Comparison of ENCODE assay signal across 8 cellular contexts in the genomic region with DNA sequence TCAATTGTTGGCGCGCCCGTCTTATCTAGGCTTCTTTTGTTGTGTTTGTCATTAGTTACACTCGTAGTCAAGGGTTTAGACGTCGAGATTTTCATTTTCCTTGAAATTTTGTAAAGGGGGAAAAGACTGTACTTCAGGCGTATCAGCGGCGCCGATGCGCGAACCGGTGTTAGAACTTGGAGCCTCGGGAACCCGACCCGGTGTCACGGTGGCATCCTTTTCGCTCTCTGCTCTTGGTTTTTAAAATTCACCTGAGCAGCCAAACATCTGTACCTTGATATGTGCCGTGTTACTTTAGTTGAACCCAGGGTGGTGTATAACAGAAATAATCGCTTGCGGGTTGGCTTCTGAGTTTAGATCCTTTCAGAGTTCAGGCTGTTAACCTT. TPM values are rescaled to one million over a fixed set of nuclear protein-coding genes. Genes with fewer than 3 reads are reported as not detected.
DNase-seq lines count a peak whose midpoint lies in the region; ATAC-seq and TF ChIP-seq lines count a peak whose summit lies in the region.

No MANE protein-coding gene starts in this region.

- H3K4me3 Mint-ChIP-seq in CD4-positive, alpha-beta memory T cell: peak overlapping the region; percentile 89 to 97 (median 94)
- peak overlapping the region; percentile 93 for H3K4me3 Mint-ChIP-seq in dendritic cell treated with granulocyte-macrophage colony-stimulating factor and Interleukin-4, amounts not matched to agents 40 ng/mL and 50 ng/mL, for 4 days
- peak overlapping the region; percentile 92 for H3K4me3 Mint-ChIP-seq in neural crest cell

- ATAC-seq in HG02870 (IDR thresholded peaks at IDR 0.05; ENCODE audit: unreplicated experiment) (no peak), HG03460 (IDR thresholded peaks at IDR 0.05; ENCODE audit: unreplicated experiment) (no peak)

- H3K27me3 ChIP-seq in CD4-positive, alpha-beta memory T cell (ENCODE audit: insufficient read depth, low read length): no peaks in the 10 kb centered on the region

- POLR2A ChIA-PET in CD4-positive, alpha-beta memory T cell (lab: Charles Lee; ENCODE audit: partially characterized antibody): interaction anchor here (0.6 to 2.9 kb wide), 10 partner anchors 8 to 325 kb away, joined by 3 to 12 read pairs (median 5); a partner anchor contains a TSS

- H3K4me1 Mint-ChIP-seq in CD4-positive, alpha-beta memory T cell: peaks cover 30 to 72% (median 51%) of the 10 kb centered on the region in 4 donors
- peaks cover 41% of the 10 kb centered on the region for H3K4me1 Mint-ChIP-seq in dendritic cell treated with granulocyte-macrophage colony-stimulating factor and Interleukin-4, amounts not matched to agents 40 ng/mL and 50 ng/mL, for 4 days (ENCODE audit: low read depth)
- H3K4me1 Mint-ChIP-seq in neural crest cell: peaks cover 33% of the 10 kb centered on the region

- TF ChIP-seq CTCF in neural crest cell (conservative IDR thresholded peaks at IDR 0.05): no peak

- H3K36me3 Mint-ChIP-seq in CD4-positive, alpha-beta memory T cell: peaks cover 27 to 38% of the 10 kb centered on the region in 2 donors
- H3K36me3 Mint-ChIP-seq in dendritic cell treated with granulocyte-macrophage colony-stimulating factor and Interleukin-4, amounts not matched to agents 40 ng/mL and 50 ng/mL, for 4 days (ENCODE audit: low read depth): peaks cover 37% of the 10 kb centered on the region
- H3K36me3 Mint-ChIP-seq in neural crest cell (ENCODE audit: low read depth): peaks cover 7% of the 10 kb centered on the region

- peak overlapping the region; percentile 83 to 85 for H3K4me3 ChIP-seq in CD4-positive, alpha-beta memory T cell (ENCODE audit: low read length in 2 of 2)

- H3K36me3 ChIP-seq in CD4-positive, alpha-beta memory T cell (ENCODE audit: insufficient read depth, low read length): peaks cover 12% of the 10 kb centered on the region

- peak overlapping the region; percentile 82 for H3K27ac ChIP-seq in CD4-positive, alpha-beta memory T cell (ENCODE audit: low read depth, low read length)

- H3K27me3 Mint-ChIP-seq in CD4-positive, alpha-beta memory T cell: no peaks in the 10 kb centered on the region
- H3K27me3 Mint-ChIP-seq in dendritic cell treated with granulocyte-macrophage colony-stimulating factor and Interleukin-4, amounts not matched to agents 40 ng/mL and 50 ng/mL, for 4 days: no peaks in the 10 kb centered on the region
- H3K27me3 Mint-ChIP-seq in neural crest cell (ENCODE audit: low read depth): peaks cover 5% of the 10 kb centered on the region

- peak overlapping the region; percentile 89 to 98 (median 94) for H3K27ac Mint-ChIP-seq in CD4-positive, alpha-beta memory T cell
- H3K27ac Mint-ChIP-seq in dendritic cell treated with granulocyte-macrophage colony-stimulating factor and Interleukin-4, amounts not matched to agents 40 ng/mL and 50 ng/mL, for 4 days: peak overlapping the region; percentile 97
- no peak overlapping the region for H3K27ac Mint-ChIP-seq in neural crest cell (ENCODE audit: unreplicated experiment)

- H3K9me3 ChIP-seq in CD4-positive, alpha-beta memory T cell (ENCODE audit: control insufficient read depth in 1 of 2, low read length in 2 of 2): no peaks in the 10 kb centered on the region

- H3K9me3 Mint-ChIP-seq in CD4-positive, alpha-beta memory T cell: no peaks in the 10 kb centered on the region
- H3K9me3 Mint-ChIP-seq in dendritic cell treated with granulocyte-macrophage colony-stimulating factor and Interleukin-4, amounts not matched to agents 40 ng/mL and 50 ng/mL, for 4 days: no peaks in the 10 kb centered on the region
- H3K9me3 Mint-ChIP-seq in neural crest cell: no peaks in the 10 kb centered on the region

- H3K4me1 ChIP-seq in CD4-positive, alpha-beta memory T cell (ENCODE audit: insufficient read depth, low read length): peaks cover 44% of the 10 kb centered on the region

- CTCF ChIA-PET in CD4-positive, alpha-beta memory T cell (lab: Charles Lee; ENCODE audit: partially characterized antibody): interaction anchor here (1.5 to 3.6 kb wide), 2 partner anchors 12 to 85 kb away, joined by 4 to 27 read pairs; no protein-coding TSS in a partner anchor

- DNase-seq in CD4-positive, alpha-beta memory T cell: peak in 4 of 5 donors; percentile 20 to 37 (median 28)
- DNase-seq in NCI-H69 (lab: John Stamatoyannopoulos, UW): peak; percentile 55
- no peak for DNase-seq in neural crest cell (ENCODE audit: low read depth, low spot score)
- no peak for DNase-seq in NCI-H2227 (lab: John Stamatoyannopoulos, UW; ENCODE audit: unreplicated experiment)
- DNase-seq in activated CD8-positive, alpha-beta memory T cell treated with anti-CD3 and anti-CD28 coated beads, Interleukin-2, amount 50 U/mL, for 48 hours: no peak

- intact Hi-C loops in CD4-positive, alpha-beta memory T cell (cut with micrococcal nuclease): loop anchor here (1.0 to 5.0 kb wide), 7 partner anchors 12 to 572 kb away; a partner anchor contains a TSS
- intact Hi-C loops in dendritic cell treated with granulocyte-macrophage colony-stimulating factor and Interleukin-4, amounts not matched to agents 40 ng/mL and 50 ng/mL, for 4 days (cut with micrococcal nuclease): loop anchor here (1.0 to 2.0 kb wide), 2 partner anchors 51 to 83 kb away; a partner anchor contains a TSS

RNA-seq across cellular contexts. Expression of a gene that starts 0.6 kb away (rescaled TPM):
- total RNA-seq in CD4-positive, alpha-beta memory T cell: 10 to 100 TPM; 56.6 TPM
- 10 to 100 TPM; 42.7 to 45.8 TPM for polyA plus RNA-seq in CD4-positive, alpha-beta memory T cell
- total RNA-seq in neural crest cell: 25.1 and 28.9 TPM in 2 replicates

RNA-seq across cellular contexts. Expression of a gene that starts 50.9 kb away (rescaled TPM):
- total RNA-seq in CD4-positive, alpha-beta memory T cell: 10 to 100 TPM; 73.2 to 84.4 TPM
- polyA plus RNA-seq in CD4-positive, alpha-beta memory T cell: 10 to 100 TPM; 36.6 to 39.1 TPM
- total RNA-seq in neural crest cell: 35.3 and 39.4 TPM in 2 replicates

Comparison
In these comparisons a context has a peak if more than half of its experiments do, and no peak if none do; other contexts are left out.
1. DNase-seq: peak in CD4-positive, alpha-beta memory T cell (4 of 5) and NCI-H69 (single experiment); none in neural crest cell (single experiment), NCI-H2227 (single experiment) and activated CD8-positive, alpha-beta memory T cell treated with anti-CD3 and anti-CD28 coated beads, Interleukin-2, amount 50 U/mL, for 48 hours (single experiment).
2. Peak in every context shown above with its lines, with median percentiles within 50 percentile points of each other: H3K4me3 Mint-ChIP-seq.